8 cellular contexts compared by ENCODE assay signal in genomic region chrX:13659057-13659456, GRCh38. TPM values are rescaled to one million over a fixed set of nuclear protein-coding genes. Genes with fewer than 3 reads are reported as not detected.
DNase-seq lines count a peak whose midpoint lies in the region; ATAC-seq and TF ChIP-seq lines count a peak whose summit lies in the region.

No MANE protein-coding gene starts in this region.

- no peak for ATAC-seq in activated CD8-positive, alpha-beta memory T cell treated with anti-CD3 and anti-CD28 coated beads, Interleukin-2, amount 10 ng/mL, durations not matched to agents 7 days and 5 days
- ATAC-seq in WTC11 = no peak
- no peak for ATAC-seq in GM19452 (IDR thresholded peaks at IDR 0.05; ENCODE audit: unreplicated experiment)

- in situ Hi-C loops in transverse colon (cut with MboI; ENCODE audit: low pct_ligation_motif_present in 1 of 4, low pct_unique_long_range_greater_than_20kb in 1 of 4, low sequenced_read_pairs in 3 of 4) = loop anchor here (10.0 to 25.0 kb wide), 4 partner anchors 76 to 697 kb away; partner anchors contain the start of genes GEMIN8 (in 1 of the 4), OFD1 (in 1 of the 4) and TRAPPC2 (in 1 of the 4)

- no peaks in the 10 kb centered on the region for H3K9me3 ChIP-seq in transverse colon

- no peaks in the 10 kb centered on the region for H3K36me3 ChIP-seq in transverse colon

- peaks cover 0 to 13% (median under 1%) of the 10 kb centered on the region in 4 donors for H3K4me1 ChIP-seq in transverse colon

- TF ChIP-seq POLR2A in transverse colon (IDR thresholded peaks at IDR 0.05) = no peak

- H3K4me3 ChIP-seq in transverse colon = no peak overlapping the region

- peak overlapping the region; percentile 2 to 62 (median 26) for H3K27ac ChIP-seq in transverse colon

- peak overlapping the region; percentile 11 for H3K27ac Mint-ChIP-seq in activated CD8-positive, alpha-beta memory T cell treated with anti-CD3 and anti-CD28 coated beads, Interleukin-2, amount 10 ng/mL, durations not matched to agents 7 days and 5 days
- peak overlapping the region; percentile 63; the same call in 1 of the 2 replicates for H3K27ac Mint-ChIP-seq in WTC11

- WGBS in transverse colon (ENCODE audit: low coverage in 1 of 2), 2 donors = 46 to 48% methylated on average over 4 to 6 of the region's 6 CpGs

- peaks cover 28% of the 10 kb centered on the region for H3K4me1 Mint-ChIP-seq in activated CD8-positive, alpha-beta memory T cell treated with anti-CD3 and anti-CD28 coated beads, Interleukin-2, amount 10 ng/mL, durations not matched to agents 7 days and 5 days
- peaks cover 6% of the 10 kb centered on the region for H3K4me1 Mint-ChIP-seq in WTC11

- no peaks in the 10 kb centered on the region for H3K9me3 Mint-ChIP-seq in activated CD8-positive, alpha-beta memory T cell treated with anti-CD3 and anti-CD28 coated beads, Interleukin-2, amount 10 ng/mL, durations not matched to agents 7 days and 5 days (ENCODE audit: low read depth)
- H3K9me3 Mint-ChIP-seq in WTC11 = no peaks in the 10 kb centered on the region

- POLR2A ChIA-PET in WTC11 (lab: Charles Lee) = no interaction called here

- H3K27me3 Mint-ChIP-seq in activated CD8-positive, alpha-beta memory T cell treated with anti-CD3 and anti-CD28 coated beads, Interleukin-2, amount 10 ng/mL, durations not matched to agents 7 days and 5 days = no peaks in the 10 kb centered on the region
- no peaks in the 10 kb centered on the region for H3K27me3 Mint-ChIP-seq in WTC11 (ENCODE audit: low read depth)

- no peak for DNase-seq in activated CD8-positive, alpha-beta memory T cell treated with anti-CD3 and anti-CD28 coated beads, Interleukin-2, amount 10 ng/mL, durations not matched to agents 7 days and 5 days
- DNase-seq in activated CD8-positive, alpha-beta memory T cell treated with anti-CD3 and anti-CD28 coated beads for 24 hours = no peak
- no peak for DNase-seq in WTC11 (ENCODE audit: low spot score)
- peak; percentile 81 for DNase-seq in iris pigment epithelial cell (ENCODE audit: low read depth)
- no peak for DNase-seq in transverse colon
- DNase-seq in 8988T = no peak
- no peak for DNase-seq in NCI-H446 (lab: John Stamatoyannopoulos, UW)

- H3K36me3 Mint-ChIP-seq in activated CD8-positive, alpha-beta memory T cell treated with anti-CD3 and anti-CD28 coated beads, Interleukin-2, amount 10 ng/mL, durations not matched to agents 7 days and 5 days = peaks cover 7% of the 10 kb centered on the region
- H3K36me3 Mint-ChIP-seq in WTC11 = peaks cover 15% of the 10 kb centered on the region

- no peak for TF ChIP-seq CTCF in WTC11 (IDR thresholded peaks at IDR 0.05)
- TF ChIP-seq CTCF in transverse colon (IDR thresholded peaks at IDR 0.05) = no peak

- H3K4me3 Mint-ChIP-seq in activated CD8-positive, alpha-beta memory T cell treated with anti-CD3 and anti-CD28 coated beads, Interleukin-2, amount 10 ng/mL, durations not matched to agents 7 days and 5 days = peak overlapping the region; percentile 32
- H3K4me3 Mint-ChIP-seq in WTC11 = peak overlapping the region; percentile 12; the same call in 1 of the 2 replicates

- intact Hi-C loops in transverse colon (cut with DNase I; ENCODE audit: low total_unique reads) = no loop called here

- no peak for TF ChIP-seq EP300 in transverse colon (IDR thresholded peaks at IDR 0.05; ENCODE audit: low read depth)

- CTCF ChIA-PET in activated CD8-positive, alpha-beta memory T cell treated with anti-CD3 and anti-CD28 coated beads, Interleukin-2, amount 10 ng/mL, durations not matched to agents 7 days and 5 days (lab: Charles Lee) = interaction anchor here (1.6 kb wide), 1 partner anchor 373 kb away, joined by 4 read pairs; no protein-coding TSS in a partner anchor
- CTCF ChIA-PET in WTC11 (lab: Charles Lee) = interaction anchor here (0.7 to 1.3 kb wide), 4 partner anchors 22 to 106 kb away, joined by 3 to 5 read pairs (median 3); no protein-coding TSS in a partner anchor

- no peaks in the 10 kb centered on the region for H3K27me3 ChIP-seq in transverse colon

TF ChIP-seq in WTC11, 78 proteins besides CTCF, POLR2A, EP300 and RAD21:
- no peak for TF ChIP-seq MYBL2 (CRISPR knock-in tag; IDR thresholded peaks at IDR 0.05)
- no peak for TF ChIP-seq ATF1 (CRISPR knock-in tag; IDR thresholded peaks at IDR 0.05)
- TF ChIP-seq ELF4 (CRISPR knock-in tag; IDR thresholded peaks at IDR 0.05; ENCODE audit: low read depth) = no peak
- TF ChIP-seq ERG (CRISPR knock-in tag; IDR thresholded peaks at IDR 0.05) = no peak
- TF ChIP-seq TEAD1 (CRISPR knock-in tag; IDR thresholded peaks at IDR 0.05) = no peak

RNA-seq across cellular contexts. Expression of gene TCEANC, which starts 6.1 kb away (rescaled TPM):
- 1 to 10 TPM; 4.7 to 5.1 TPM for total RNA-seq in activated CD8-positive, alpha-beta memory T cell treated with anti-CD3 and anti-CD28 coated beads, Interleukin-2, amount 10 ng/mL, durations not matched to agents 7 days and 5 days
- total RNA-seq in WTC11 (2021) (2.0 to 3.1 TPM (median 2.6 TPM) in 3 replicates), transverse colon (1 to 10 TPM in 3 of 4 donors, under 1 TPM in 1; 0.20 to 9.1 (median 3.7) TPM)

RNA-seq across cellular contexts. Expression of gene RAB9A, which starts 29.9 kb away (rescaled TPM):
- 10 to 100 TPM; 13.7 to 20.3 TPM for total RNA-seq in activated CD8-positive, alpha-beta memory T cell treated with anti-CD3 and anti-CD28 coated beads, Interleukin-2, amount 10 ng/mL, durations not matched to agents 7 days and 5 days
- total RNA-seq in WTC11 (2021) (18.9 to 26.3 TPM (median 20.7 TPM) in 3 replicates), transverse colon (10 to 100 TPM in 2 of 4 donors, 1 to 10 TPM in 2; 4.8 to 34.7 (median 17.0) TPM)
